ENCODE assay signal across 31 cellular contexts in genomic region chr7:10798044-10798443, GRCh38.
"Had no signal": no experiment of that assay in that cellular context is flagged by ENCODE, and none has a peak within 500 bp of the region (broad histone marks: within the 10 kb centered on the region; RNA-seq: fewer than 3 reads in every experiment).

No MANE protein-coding gene starts in this region.

- H3K9me3 Mint-ChIP-seq: activated CD4-positive, alpha-beta T cell treated with anti-CD3 and anti-CD28 coated beads, Interleukin-2, amount 10 ng/mL, durations not matched to agents 24 days and 14 days; activated naive CD4-positive, alpha-beta T cell treated with anti-CD3 and anti-CD28 coated beads, Interleukin-2, amount 50 U/mL, for 24 hours; activated naive CD8-positive, alpha-beta T cell treated with anti-CD3 and anti-CD28 coated beads, Interleukin-2, amount 10 ng/mL, durations not matched to agents 7 days and 5 days; activated T-cell treated with anti-CD3 and anti-CD28 coated beads, Interleukin-2, amount 50 U/mL, for 24 hours; activated T-helper 2 cell treated with anti-CD3 and anti-CD28 coated beads, Interferon-gamma antibody, Interleukin-2, Interleukin-4, amounts not matched to agents 10 μg/mL and 5 μg/mL and 100 μg/mL, durations not matched to agents 14 hours and 24 hours and 36 hours; T-helper 1 cell treated with Interleukin-12 subunit alpha and Interleukin-12 subunit beta and Interleukin-4 antibody, amounts not matched to agents 30 μg/mL and 1 μg/mL, for 36 hours; T-helper 2 cell treated with Interferon-gamma antibody and Interleukin-4, amounts not matched to agents 5 μg/mL and 100 μg/mL, for 36 hours had no signal

- H3K36me3 Mint-ChIP-seq: activated naive CD4-positive, alpha-beta T cell treated with anti-CD3 and anti-CD28 coated beads, Interleukin-2, amount 50 U/mL, for 24 hours; activated naive CD8-positive, alpha-beta T cell treated with anti-CD3 and anti-CD28 coated beads, Interleukin-2, amount 10 ng/mL, durations not matched to agents 7 days and 5 days had no signal

- FAIRE-seq: TTC549 had no signal

- H3K4me3 Mint-ChIP-seq: activated CD4-positive, alpha-beta T cell treated with anti-CD3 and anti-CD28 coated beads, Interleukin-2, amount 10 ng/mL, durations not matched to agents 24 days and 14 days; activated CD8-positive, alpha-beta T cell treated with anti-CD3 and anti-CD28 coated beads, Interleukin-2, amount 10 ng/mL, durations not matched to agents 7 days and 5 days; activated naive CD4-positive, alpha-beta T cell treated with anti-CD3 and anti-CD28 coated beads, Interleukin-2, amount 50 U/mL, for 24 hours; activated naive CD8-positive, alpha-beta T cell treated with anti-CD3 and anti-CD28 coated beads, Interleukin-2, amount 10 ng/mL, durations not matched to agents 7 days and 5 days; activated T-cell treated with anti-CD3 and anti-CD28 coated beads, Interleukin-2, amount 50 U/mL, for 24 hours; T-helper 1 cell treated with Interleukin-12 subunit alpha and Interleukin-12 subunit beta and Interleukin-4 antibody, amounts not matched to agents 30 μg/mL and 1 μg/mL, for 36 hours; T-helper 2 cell treated with Interferon-gamma antibody and Interleukin-4, amounts not matched to agents 5 μg/mL and 100 μg/mL, for 36 hours had no signal

- H3K9me3 ChIP-seq: ascending aorta, body of pancreas, breast epithelium, Peyer's patch, SJSA1, SK-N-SH had no signal

- H3K4me1 ChIP-seq: ascending aorta, body of pancreas, breast epithelium, Peyer's patch, SJSA1 had no signal

- DNase-seq: activated CD4-positive, alpha-beta T cell treated with anti-CD3 and anti-CD28 coated beads, Interleukin-2, amount 10 ng/mL, durations not matched to agents 24 days and 14 days; activated CD4-positive, alpha-beta T cell treated with anti-CD3 and anti-CD28 coated beads, Interleukin-2, amount 50 U/mL, for 48 hours; activated CD8-positive, alpha-beta T cell treated with anti-CD3 and anti-CD28 coated beads, Interleukin-2, amount 10 ng/mL, durations not matched to agents 7 days and 5 days; activated gamma-delta T cell; activated naive CD4-positive, alpha-beta T cell treated with Interleukin-2 at 50 U/mL for 16 hours; activated naive CD8-positive, alpha-beta T cell treated with anti-CD3 and anti-CD28 coated beads, Interleukin-2, amount 10 ng/mL, durations not matched to agents 7 days and 5 days; activated T-cell treated with anti-CD3 and anti-CD28 coated beads, Interleukin-2, amount 50 U/mL, for 24 hours; amygdala; body of pancreas; Kasumi-1; NCI-H1105; NCI-H1436; NCI-H1694; NCI-H1930; NCI-H2081 treated with DMSO at 0.1 percent for 48 hours; NCI-H345; NCI-H524 treated with DMSO at 0.1 percent for 48 hours; NK-92 treated with Interleukin-12 subunit alpha and Interleukin-12 subunit beta, amount 100 ng/mL, for 24 hours; PC-3; Peyer's patch; RPMI8226; SHP77 treated with DMSO at 0.1 percent for 48 hours; SK-N-SH had no signal

- H3K4me1 Mint-ChIP-seq: activated CD4-positive, alpha-beta T cell treated with anti-CD3 and anti-CD28 coated beads, Interleukin-2, amount 10 ng/mL, durations not matched to agents 24 days and 14 days; activated naive CD4-positive, alpha-beta T cell treated with anti-CD3 and anti-CD28 coated beads, Interleukin-2, amount 50 U/mL, for 24 hours; activated naive CD8-positive, alpha-beta T cell treated with anti-CD3 and anti-CD28 coated beads, Interleukin-2, amount 10 ng/mL, durations not matched to agents 7 days and 5 days had no signal

- H3K27me3 Mint-ChIP-seq: activated naive CD4-positive, alpha-beta T cell treated with anti-CD3 and anti-CD28 coated beads, Interleukin-2, amount 50 U/mL, for 24 hours; activated T-cell treated with anti-CD3 and anti-CD28 coated beads, Interleukin-2, amount 50 U/mL, for 24 hours had no signal

- H3K4me2 ChIP-seq: SK-N-SH had no signal

- H3K9ac ChIP-seq: SK-N-SH had no signal

- H3K27ac Mint-ChIP-seq: activated CD4-positive, alpha-beta T cell treated with anti-CD3 and anti-CD28 coated beads, Interleukin-2, amount 10 ng/mL, durations not matched to agents 24 days and 14 days; activated CD8-positive, alpha-beta T cell treated with anti-CD3 and anti-CD28 coated beads, Interleukin-2, amount 10 ng/mL, durations not matched to agents 7 days and 5 days; activated naive CD4-positive, alpha-beta T cell treated with anti-CD3 and anti-CD28 coated beads, Interleukin-2, amount 50 U/mL, for 24 hours; activated naive CD8-positive, alpha-beta T cell treated with anti-CD3 and anti-CD28 coated beads, Interleukin-2, amount 10 ng/mL, durations not matched to agents 7 days and 5 days; activated T-cell treated with anti-CD3 and anti-CD28 coated beads, Interleukin-2, amount 50 U/mL, for 24 hours; activated T-helper 2 cell treated with anti-CD3 and anti-CD28 coated beads, Interferon-gamma antibody, Interleukin-2, Interleukin-4, amounts not matched to agents 10 μg/mL and 5 μg/mL and 100 μg/mL, durations not matched to agents 14 hours and 24 hours and 36 hours; T-helper 1 cell treated with Interleukin-12 subunit alpha and Interleukin-12 subunit beta and Interleukin-4 antibody, amounts not matched to agents 30 μg/mL and 1 μg/mL, for 36 hours; T-helper 2 cell treated with Interferon-gamma antibody and Interleukin-4, amounts not matched to agents 5 μg/mL and 100 μg/mL, for 36 hours had no signal

- H3K27me3 ChIP-seq: ascending aorta, body of pancreas, breast epithelium, Peyer's patch, SJSA1 had no signal

- H3K36me3 ChIP-seq: ascending aorta, breast epithelium, Peyer's patch, SJSA1 had no signal

- H3K4me3 ChIP-seq: ascending aorta, body of pancreas, breast epithelium, Peyer's patch, SJSA1 had no signal

- H3K27ac ChIP-seq: ascending aorta, body of pancreas, breast epithelium, Peyer's patch, SJSA1 had no signal

- ATAC-seq: activated CD8-positive, alpha-beta T cell treated with anti-CD3 and anti-CD28 coated beads, Interleukin-2, amount 10 ng/mL, durations not matched to agents 7 days and 5 days; body of pancreas; PC-3 had no signal
